Comparison of ENCODE assay signal across 1 cellular context in genomic region chr20:15155848-15156401, GRCh38.
TF ChIP-seq lines count a peak whose summit lies in the region.

No MANE protein-coding gene starts in this region.

TF ChIP-seq in A549, 52 proteins besides CTCF, POLR2A, EP300 and RAD21 (continued from another document):
- TF ChIP-seq REST (IDR thresholded peaks at IDR 0.05) = no peak
